Comparison of ENCODE assay signal across 1 cellular context in genomic region chr16:22646948-22647556, GRCh38.
TF ChIP-seq lines count a peak whose summit lies in the region.

No MANE protein-coding gene starts in this region.

TF ChIP-seq in K562, 482 proteins besides CTCF, POLR2A, EP300 and RAD21 (continued from another document):
- TF ChIP-seq CBFA2T3 (IDR thresholded peaks at IDR 0.05) (peak; percentile 57), KDM1A (IDR thresholded peaks at IDR 0.05) (peak in 1 of 2 experiments; percentile 8; a peak in 1 of 4 replicates), TEAD4 (IDR thresholded peaks at IDR 0.05; ENCODE audit: low read length) (peak; percentile 53; the same call in 1 of the 2 replicates), TEAD4 (CRISPR knock-in tag; IDR thresholded peaks at IDR 0.05; ENCODE audit: borderline replicate concordance) (no peak), NCOA2 (IDR thresholded peaks at IDR 0.05; ENCODE audit: partially characterized antibody in 2 of 2) (no peak)
